35 cellular contexts compared by ENCODE assay signal in the genomic region with DNA sequence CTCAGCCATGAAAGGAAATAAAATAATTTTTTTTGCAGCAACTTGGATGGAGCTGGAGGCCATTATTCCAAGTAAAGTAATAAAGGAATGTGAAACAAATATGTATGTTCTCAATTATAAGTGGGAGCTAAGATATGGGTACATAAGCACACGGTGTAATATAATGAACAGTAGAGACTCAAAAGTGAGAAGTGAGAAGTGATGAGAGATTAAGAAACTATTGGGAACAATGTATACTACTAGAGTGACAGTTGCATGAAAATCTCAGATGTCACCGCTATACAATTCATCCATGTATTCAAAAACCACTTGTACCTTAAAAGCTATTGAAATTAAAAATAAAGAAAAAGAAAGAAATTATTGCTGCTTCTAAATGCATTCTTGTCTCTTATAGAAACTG.
"Had no signal": no experiment of that assay in that cellular context is flagged by ENCODE, and none has a peak within 500 bp of the region (broad histone marks: within the 10 kb centered on the region; RNA-seq: fewer than 3 reads in every experiment).

No MANE protein-coding gene starts in this region.

- DNase-seq: Kasumi-1, MG63, MM.1S, NCI-H1048, NCI-H1092, NCI-H1092 treated with DMSO at 0.1 percent for 48 hours, NCI-H1105, NCI-H1105 treated with DMSO at 0.1 percent for 48 hours, NCI-H1417, NCI-H1417 treated with DMSO at 0.1 percent for 48 hours, NCI-H1436, NCI-H1436 treated with DMSO at 0.1 percent for 48 hours, NCI-H146, NCI-H1694, NCI-H1694 treated with DMSO at 0.1 percent for 48 hours, NCI-H187, NCI-H187 treated with DMSO at 0.1 percent for 48 hours, NCI-H1930, NCI-H2029, NCI-H2029 treated with DMSO at 0.1 percent for 48 hours, NCI-H2081, NCI-H2081 treated with DMSO at 0.1 percent for 48 hours, NCI-H2107, NCI-H2171, NCI-H2171 treated with DMSO at 0.1 percent for 48 hours, NCI-H2227 treated with DMSO at 0.1 percent for 48 hours, NCI-H226, NCI-H345, NCI-H446, NCI-H446 treated with DMSO at 0.1 percent for 48 hours, NCI-H510A, NCI-H510A treated with DMSO at 0.1 percent for 48 hours, NCI-H524, NCI-H524 treated with DMSO at 0.1 percent for 48 hours, NCI-H526 had no signal
